ENCODE assay signal across 1 cellular context in the genomic region with DNA sequence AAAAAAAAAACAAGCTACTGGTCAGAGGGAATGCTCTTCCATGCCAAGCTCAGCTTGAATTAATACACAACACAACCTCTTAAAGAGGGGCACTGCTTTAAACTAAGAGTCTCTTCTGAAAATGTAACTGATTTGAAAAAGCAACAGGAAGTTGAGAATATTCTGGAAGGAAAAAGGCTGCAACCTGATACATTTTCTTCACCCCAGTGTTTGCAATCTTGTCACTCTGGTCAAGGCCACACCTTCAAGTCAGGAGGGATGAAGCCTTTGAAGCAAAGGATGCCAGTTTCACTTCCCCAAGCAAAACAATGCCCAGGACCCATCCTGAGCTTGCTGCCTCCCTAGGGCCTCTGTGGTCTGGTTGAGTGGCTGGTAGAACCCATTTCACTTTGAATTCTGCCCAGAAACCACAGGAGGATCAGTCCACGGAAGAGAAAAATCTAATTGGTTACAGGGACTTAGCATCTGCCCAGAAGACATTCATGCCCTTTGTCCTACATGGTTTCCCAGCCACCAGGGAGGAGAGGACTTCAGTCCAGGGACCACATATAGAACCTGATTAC.
A peak's percentile ranks its signal among the peaks of the same experiment; 100 is the strongest.
TF ChIP-seq lines count a peak whose summit lies in the region.

No MANE protein-coding gene starts in this region.

TF ChIP-seq in GM12878, 131 proteins besides CTCF, POLR2A, EP300 and RAD21 (continued from another document and continues in another):
- TF ChIP-seq, protein P1, sequence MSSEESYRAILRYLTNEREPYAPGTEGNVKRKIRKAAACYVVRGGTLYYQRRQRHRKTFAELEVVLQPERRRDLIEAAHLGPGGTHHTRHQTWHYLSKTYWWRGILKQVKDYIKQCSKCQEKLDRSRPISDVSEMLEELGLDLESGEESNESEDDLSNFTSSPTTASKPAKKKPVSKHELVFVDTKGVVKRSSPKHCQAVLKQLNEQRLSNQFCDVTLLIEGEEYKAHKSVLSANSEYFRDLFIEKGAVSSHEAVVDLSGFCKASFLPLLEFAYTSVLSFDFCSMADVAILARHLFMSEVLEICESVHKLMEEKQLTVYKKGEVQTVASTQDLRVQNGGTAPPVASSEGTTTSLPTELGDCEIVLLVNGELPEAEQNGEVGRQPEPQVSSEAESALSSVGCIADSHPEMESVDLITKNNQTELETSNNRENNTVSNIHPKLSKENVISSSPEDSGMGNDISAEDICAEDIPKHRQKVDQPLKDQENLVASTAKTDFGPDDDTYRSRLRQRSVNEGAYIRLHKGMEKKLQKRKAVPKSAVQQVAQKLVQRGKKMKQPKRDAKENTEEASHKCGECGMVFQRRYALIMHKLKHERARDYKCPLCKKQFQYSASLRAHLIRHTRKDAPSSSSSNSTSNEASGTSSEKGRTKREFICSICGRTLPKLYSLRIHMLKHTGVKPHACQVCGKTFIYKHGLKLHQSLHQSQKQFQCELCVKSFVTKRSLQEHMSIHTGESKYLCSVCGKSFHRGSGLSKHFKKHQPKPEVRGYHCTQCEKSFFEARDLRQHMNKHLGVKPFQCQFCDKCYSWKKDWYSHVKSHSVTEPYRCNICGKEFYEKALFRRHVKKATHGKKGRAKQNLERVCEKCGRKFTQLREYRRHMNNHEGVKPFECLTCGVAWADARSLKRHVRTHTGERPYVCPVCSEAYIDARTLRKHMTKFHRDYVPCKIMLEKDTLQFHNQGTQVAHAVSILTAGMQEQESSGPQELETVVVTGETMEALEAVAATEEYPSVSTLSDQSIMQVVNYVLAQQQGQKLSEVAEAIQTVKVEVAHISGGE (CRISPR knock-in tag; IDR thresholded peaks at IDR 0.05): no peak
- no peak for TF ChIP-seq RELA (IDR thresholded peaks at IDR 0.05; ENCODE audit: borderline replicate concordance, partially characterized antibody)
- TF ChIP-seq, protein P2, sequence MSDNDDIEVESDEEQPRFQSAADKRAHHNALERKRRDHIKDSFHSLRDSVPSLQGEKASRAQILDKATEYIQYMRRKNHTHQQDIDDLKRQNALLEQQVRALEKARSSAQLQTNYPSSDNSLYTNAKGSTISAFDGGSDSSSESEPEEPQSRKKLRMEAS (IDR thresholded peaks at IDR 0.05; ENCODE audit: low read depth, low read length): no peak
- TF ChIP-seq ZNF274 (IDR thresholded peaks at IDR 0.05; ENCODE audit: insufficient read depth, insufficient read length): no peak
- peak; percentile 56; the same call in 1 of the 2 replicates for TF ChIP-seq ZNF217 (IDR thresholded peaks at IDR 0.05)
- no peak for TF ChIP-seq FOS (IDR thresholded peaks at IDR 0.05; ENCODE audit: borderline replicate concordance, extremely low read depth, insufficient read length)
- TF ChIP-seq, protein P3, sequence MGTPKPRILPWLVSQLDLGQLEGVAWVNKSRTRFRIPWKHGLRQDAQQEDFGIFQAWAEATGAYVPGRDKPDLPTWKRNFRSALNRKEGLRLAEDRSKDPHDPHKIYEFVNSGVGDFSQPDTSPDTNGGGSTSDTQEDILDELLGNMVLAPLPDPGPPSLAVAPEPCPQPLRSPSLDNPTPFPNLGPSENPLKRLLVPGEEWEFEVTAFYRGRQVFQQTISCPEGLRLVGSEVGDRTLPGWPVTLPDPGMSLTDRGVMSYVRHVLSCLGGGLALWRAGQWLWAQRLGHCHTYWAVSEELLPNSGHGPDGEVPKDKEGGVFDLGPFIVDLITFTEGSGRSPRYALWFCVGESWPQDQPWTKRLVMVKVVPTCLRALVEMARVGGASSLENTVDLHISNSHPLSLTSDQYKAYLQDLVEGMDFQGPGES (IDR thresholded peaks at IDR 0.05): no peak
- TF ChIP-seq SUPT20H (IDR thresholded peaks at IDR 0.05; ENCODE audit: borderline replicate concordance, control insufficient read depth, low read depth, low read length): no peak
- no peak for TF ChIP-seq ZNF384 (IDR thresholded peaks at IDR 0.05; ENCODE audit: borderline replicate concordance, low read depth, low read length)
- TF ChIP-seq BMI1 (IDR thresholded peaks at IDR 0.05; ENCODE audit: borderline replicate concordance): 0 out of 2 replicates have a peak, but pooled peaks have one; percentile 10
- no peak for TF ChIP-seq JUND (IDR thresholded peaks at IDR 0.05; ENCODE audit: low read depth, low read length)
- TF ChIP-seq, protein P4, sequence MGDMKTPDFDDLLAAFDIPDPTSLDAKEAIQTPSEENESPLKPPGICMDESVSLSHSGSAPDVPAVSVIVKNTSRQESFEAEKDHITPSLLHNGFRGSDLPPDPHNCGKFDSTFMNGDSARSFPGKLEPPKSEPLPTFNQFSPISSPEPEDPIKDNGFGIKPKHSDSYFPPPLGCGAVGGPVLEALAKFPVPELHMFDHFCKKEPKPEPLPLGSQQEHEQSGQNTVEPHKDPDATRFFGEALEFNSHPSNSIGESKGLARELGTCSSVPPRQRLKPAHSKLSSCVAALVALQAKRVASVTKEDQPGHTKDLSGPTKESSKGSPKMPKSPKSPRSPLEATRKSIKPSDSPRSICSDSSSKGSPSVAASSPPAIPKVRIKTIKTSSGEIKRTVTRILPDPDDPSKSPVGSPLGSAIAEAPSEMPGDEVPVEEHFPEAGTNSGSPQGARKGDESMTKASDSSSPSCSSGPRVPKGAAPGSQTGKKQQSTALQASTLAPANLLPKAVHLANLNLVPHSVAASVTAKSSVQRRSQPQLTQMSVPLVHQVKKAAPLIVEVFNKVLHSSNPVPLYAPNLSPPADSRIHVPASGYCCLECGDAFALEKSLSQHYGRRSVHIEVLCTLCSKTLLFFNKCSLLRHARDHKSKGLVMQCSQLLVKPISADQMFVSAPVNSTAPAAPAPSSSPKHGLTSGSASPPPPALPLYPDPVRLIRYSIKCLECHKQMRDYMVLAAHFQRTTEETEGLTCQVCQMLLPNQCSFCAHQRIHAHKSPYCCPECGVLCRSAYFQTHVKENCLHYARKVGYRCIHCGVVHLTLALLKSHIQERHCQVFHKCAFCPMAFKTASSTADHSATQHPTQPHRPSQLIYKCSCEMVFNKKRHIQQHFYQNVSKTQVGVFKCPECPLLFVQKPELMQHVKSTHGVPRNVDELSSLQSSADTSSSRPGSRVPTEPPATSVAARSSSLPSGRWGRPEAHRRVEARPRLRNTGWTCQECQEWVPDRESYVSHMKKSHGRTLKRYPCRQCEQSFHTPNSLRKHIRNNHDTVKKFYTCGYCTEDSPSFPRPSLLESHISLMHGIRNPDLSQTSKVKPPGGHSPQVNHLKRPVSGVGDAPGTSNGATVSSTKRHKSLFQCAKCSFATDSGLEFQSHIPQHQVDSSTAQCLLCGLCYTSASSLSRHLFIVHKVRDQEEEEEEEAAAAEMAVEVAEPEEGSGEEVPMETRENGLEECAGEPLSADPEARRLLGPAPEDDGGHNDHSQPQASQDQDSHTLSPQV (IDR thresholded peaks at IDR 0.05): peak; percentile 75; the same call in 1 of the 2 replicates
- no peak for TF ChIP-seq ESRRA (IDR thresholded peaks at IDR 0.05; ENCODE audit: low read length)
- TF ChIP-seq, protein P5, sequence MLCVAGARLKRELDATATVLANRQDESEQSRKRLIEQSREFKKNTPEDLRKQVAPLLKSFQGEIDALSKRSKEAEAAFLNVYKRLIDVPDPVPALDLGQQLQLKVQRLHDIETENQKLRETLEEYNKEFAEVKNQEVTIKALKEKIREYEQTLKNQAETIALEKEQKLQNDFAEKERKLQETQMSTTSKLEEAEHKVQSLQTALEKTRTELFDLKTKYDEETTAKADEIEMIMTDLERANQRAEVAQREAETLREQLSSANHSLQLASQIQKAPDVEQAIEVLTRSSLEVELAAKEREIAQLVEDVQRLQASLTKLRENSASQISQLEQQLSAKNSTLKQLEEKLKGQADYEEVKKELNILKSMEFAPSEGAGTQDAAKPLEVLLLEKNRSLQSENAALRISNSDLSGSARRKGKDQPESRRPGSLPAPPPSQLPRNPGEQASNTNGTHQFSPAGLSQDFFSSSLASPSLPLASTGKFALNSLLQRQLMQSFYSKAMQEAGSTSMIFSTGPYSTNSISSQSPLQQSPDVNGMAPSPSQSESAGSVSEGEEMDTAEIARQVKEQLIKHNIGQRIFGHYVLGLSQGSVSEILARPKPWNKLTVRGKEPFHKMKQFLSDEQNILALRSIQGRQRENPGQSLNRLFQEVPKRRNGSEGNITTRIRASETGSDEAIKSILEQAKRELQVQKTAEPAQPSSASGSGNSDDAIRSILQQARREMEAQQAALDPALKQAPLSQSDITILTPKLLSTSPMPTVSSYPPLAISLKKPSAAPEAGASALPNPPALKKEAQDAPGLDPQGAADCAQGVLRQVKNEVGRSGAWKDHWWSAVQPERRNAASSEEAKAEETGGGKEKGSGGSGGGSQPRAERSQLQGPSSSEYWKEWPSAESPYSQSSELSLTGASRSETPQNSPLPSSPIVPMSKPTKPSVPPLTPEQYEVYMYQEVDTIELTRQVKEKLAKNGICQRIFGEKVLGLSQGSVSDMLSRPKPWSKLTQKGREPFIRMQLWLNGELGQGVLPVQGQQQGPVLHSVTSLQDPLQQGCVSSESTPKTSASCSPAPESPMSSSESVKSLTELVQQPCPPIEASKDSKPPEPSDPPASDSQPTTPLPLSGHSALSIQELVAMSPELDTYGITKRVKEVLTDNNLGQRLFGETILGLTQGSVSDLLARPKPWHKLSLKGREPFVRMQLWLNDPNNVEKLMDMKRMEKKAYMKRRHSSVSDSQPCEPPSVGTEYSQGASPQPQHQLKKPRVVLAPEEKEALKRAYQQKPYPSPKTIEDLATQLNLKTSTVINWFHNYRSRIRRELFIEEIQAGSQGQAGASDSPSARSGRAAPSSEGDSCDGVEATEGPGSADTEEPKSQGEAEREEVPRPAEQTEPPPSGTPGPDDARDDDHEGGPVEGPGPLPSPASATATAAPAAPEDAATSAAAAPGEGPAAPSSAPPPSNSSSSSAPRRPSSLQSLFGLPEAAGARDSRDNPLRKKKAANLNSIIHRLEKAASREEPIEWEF (IDR thresholded peaks at IDR 0.05; ENCODE audit: insufficient replicate concordance, low read depth, low read length): peak; percentile 45
- TF ChIP-seq MTA3 (IDR thresholded peaks at IDR 0.05; ENCODE audit: borderline replicate concordance, low read length): no peak
- no peak for TF ChIP-seq RBBP5 (conservative IDR thresholded peaks at IDR 0.05)
- no peak for TF ChIP-seq MEF2A (IDR thresholded peaks at IDR 0.05; ENCODE audit: insufficient read depth, low read depth, low read length)
- TF ChIP-seq TBL1XR1 (IDR thresholded peaks at IDR 0.05; ENCODE audit: low read depth, low read length): no peak
- TF ChIP-seq, protein P6, sequence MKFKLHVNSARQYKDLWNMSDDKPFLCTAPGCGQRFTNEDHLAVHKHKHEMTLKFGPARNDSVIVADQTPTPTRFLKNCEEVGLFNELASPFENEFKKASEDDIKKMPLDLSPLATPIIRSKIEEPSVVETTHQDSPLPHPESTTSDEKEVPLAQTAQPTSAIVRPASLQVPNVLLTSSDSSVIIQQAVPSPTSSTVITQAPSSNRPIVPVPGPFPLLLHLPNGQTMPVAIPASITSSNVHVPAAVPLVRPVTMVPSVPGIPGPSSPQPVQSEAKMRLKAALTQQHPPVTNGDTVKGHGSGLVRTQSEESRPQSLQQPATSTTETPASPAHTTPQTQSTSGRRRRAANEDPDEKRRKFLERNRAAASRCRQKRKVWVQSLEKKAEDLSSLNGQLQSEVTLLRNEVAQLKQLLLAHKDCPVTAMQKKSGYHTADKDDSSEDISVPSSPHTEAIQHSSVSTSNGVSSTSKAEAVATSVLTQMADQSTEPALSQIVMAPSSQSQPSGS (IDR thresholded peaks at IDR 0.05; ENCODE audit: low read length): no peak
- TF ChIP-seq HDGF (IDR thresholded peaks at IDR 0.05): no peak
- TF ChIP-seq STAT1 (conservative IDR thresholded peaks at IDR 0.05): no peak
- TF ChIP-seq MEF2B (IDR thresholded peaks at IDR 0.05; ENCODE audit: partially characterized antibody, poor library complexity, severe bottlenecking): peak; percentile 95
- TF ChIP-seq, protein P7, sequence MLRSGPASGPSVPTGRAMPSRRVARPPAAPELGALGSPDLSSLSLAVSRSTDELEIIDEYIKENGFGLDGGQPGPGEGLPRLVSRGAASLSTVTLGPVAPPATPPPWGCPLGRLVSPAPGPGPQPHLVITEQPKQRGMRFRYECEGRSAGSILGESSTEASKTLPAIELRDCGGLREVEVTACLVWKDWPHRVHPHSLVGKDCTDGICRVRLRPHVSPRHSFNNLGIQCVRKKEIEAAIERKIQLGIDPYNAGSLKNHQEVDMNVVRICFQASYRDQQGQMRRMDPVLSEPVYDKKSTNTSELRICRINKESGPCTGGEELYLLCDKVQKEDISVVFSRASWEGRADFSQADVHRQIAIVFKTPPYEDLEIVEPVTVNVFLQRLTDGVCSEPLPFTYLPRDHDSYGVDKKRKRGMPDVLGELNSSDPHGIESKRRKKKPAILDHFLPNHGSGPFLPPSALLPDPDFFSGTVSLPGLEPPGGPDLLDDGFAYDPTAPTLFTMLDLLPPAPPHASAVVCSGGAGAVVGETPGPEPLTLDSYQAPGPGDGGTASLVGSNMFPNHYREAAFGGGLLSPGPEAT (IDR thresholded peaks at IDR 0.05; ENCODE audit: low read depth): peak; percentile 86
- TF ChIP-seq, protein P8, sequence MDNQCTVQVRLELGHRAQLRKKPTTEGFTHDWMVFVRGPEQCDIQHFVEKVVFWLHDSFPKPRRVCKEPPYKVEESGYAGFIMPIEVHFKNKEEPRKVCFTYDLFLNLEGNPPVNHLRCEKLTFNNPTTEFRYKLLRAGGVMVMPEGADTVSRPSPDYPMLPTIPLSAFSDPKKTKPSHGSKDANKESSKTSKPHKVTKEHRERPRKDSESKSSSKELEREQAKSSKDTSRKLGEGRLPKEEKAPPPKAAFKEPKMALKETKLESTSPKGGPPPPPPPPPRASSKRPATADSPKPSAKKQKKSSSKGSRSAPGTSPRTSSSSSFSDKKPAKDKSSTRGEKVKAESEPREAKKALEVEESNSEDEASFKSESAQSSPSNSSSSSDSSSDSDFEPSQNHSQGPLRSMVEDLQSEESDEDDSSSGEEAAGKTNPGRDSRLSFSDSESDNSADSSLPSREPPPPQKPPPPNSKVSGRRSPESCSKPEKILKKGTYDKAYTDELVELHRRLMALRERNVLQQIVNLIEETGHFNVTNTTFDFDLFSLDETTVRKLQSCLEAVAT (IDR thresholded peaks at IDR 0.05): peak; percentile 74; the same call in 1 of the 2 replicates
- TF ChIP-seq MTA2 (IDR thresholded peaks at IDR 0.05; ENCODE audit: low read depth): peak; percentile 87
- TF ChIP-seq, protein P9, sequence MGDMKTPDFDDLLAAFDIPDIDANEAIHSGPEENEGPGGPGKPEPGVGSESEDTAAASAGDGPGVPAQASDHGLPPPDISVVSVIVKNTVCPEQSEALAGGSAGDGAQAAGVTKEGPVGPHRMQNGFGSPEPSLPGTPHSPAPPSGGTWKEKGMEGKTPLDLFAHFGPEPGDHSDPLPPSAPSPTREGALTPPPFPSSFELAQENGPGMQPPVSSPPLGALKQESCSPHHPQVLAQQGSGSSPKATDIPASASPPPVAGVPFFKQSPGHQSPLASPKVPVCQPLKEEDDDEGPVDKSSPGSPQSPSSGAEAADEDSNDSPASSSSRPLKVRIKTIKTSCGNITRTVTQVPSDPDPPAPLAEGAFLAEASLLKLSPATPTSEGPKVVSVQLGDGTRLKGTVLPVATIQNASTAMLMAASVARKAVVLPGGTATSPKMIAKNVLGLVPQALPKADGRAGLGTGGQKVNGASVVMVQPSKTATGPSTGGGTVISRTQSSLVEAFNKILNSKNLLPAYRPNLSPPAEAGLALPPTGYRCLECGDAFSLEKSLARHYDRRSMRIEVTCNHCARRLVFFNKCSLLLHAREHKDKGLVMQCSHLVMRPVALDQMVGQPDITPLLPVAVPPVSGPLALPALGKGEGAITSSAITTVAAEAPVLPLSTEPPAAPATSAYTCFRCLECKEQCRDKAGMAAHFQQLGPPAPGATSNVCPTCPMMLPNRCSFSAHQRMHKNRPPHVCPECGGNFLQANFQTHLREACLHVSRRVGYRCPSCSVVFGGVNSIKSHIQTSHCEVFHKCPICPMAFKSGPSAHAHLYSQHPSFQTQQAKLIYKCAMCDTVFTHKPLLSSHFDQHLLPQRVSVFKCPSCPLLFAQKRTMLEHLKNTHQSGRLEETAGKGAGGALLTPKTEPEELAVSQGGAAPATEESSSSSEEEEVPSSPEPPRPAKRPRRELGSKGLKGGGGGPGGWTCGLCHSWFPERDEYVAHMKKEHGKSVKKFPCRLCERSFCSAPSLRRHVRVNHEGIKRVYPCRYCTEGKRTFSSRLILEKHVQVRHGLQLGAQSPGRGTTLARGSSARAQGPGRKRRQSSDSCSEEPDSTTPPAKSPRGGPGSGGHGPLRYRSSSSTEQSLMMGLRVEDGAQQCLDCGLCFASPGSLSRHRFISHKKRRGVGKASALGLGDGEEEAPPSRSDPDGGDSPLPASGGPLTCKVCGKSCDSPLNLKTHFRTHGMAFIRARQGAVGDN (IDR thresholded peaks at IDR 0.05): peak; percentile 95
